ENCODE assay signal across 1 cellular context in the genomic region with DNA sequence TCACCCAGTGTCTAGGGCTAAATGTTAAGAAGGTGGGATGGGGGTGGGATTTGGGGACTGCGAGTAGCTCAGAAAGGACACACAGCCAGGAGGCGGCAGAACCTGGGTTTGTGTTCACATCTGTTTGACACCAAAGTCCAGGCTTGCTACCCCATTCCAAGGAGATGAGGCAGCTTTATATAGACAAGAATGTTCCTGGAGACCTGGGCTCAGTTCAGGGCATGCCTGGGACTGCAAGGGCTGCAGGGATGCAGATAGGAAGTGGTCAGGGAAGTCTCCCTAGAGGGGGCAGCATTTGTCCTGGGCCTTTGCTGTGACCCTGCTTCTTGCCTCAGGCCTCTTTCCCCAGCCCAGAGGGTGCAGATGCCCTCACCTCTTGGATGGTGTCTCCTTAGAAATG.
TF ChIP-seq lines count a peak whose summit lies in the region.

No MANE protein-coding gene starts in this region.

TF ChIP-seq in A549, 52 proteins besides CTCF, POLR2A, EP300 and RAD21:
- TF ChIP-seq, protein P1, sequence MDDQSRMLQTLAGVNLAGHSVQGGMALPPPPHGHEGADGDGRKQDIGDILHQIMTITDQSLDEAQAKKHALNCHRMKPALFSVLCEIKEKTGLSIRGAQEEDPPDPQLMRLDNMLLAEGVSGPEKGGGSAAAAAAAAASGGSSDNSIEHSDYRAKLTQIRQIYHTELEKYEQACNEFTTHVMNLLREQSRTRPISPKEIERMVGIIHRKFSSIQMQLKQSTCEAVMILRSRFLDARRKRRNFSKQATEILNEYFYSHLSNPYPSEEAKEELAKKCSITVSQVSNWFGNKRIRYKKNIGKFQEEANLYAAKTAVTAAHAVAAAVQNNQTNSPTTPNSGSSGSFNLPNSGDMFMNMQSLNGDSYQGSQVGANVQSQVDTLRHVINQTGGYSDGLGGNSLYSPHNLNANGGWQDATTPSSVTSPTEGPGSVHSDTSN (IDR thresholded peaks at IDR 0.05), result no peak
- no peak for TF ChIP-seq ZC3H11A (IDR thresholded peaks at IDR 0.05)
- no peak for TF ChIP-seq NFE2L2 (conservative IDR thresholded peaks at IDR 0.05; ENCODE audit: low read length)
- TF ChIP-seq, protein P2, sequence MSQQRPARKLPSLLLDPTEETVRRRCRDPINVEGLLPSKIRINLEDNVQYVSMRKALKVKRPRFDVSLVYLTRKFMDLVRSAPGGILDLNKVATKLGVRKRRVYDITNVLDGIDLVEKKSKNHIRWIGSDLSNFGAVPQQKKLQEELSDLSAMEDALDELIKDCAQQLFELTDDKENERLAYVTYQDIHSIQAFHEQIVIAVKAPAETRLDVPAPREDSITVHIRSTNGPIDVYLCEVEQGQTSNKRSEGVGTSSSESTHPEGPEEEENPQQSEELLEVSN (IDR thresholded peaks at IDR 0.05; ENCODE audit: borderline replicate concordance, low read depth), result no peak
